ENCODE assay signal across 8 cellular contexts in the genomic region with DNA sequence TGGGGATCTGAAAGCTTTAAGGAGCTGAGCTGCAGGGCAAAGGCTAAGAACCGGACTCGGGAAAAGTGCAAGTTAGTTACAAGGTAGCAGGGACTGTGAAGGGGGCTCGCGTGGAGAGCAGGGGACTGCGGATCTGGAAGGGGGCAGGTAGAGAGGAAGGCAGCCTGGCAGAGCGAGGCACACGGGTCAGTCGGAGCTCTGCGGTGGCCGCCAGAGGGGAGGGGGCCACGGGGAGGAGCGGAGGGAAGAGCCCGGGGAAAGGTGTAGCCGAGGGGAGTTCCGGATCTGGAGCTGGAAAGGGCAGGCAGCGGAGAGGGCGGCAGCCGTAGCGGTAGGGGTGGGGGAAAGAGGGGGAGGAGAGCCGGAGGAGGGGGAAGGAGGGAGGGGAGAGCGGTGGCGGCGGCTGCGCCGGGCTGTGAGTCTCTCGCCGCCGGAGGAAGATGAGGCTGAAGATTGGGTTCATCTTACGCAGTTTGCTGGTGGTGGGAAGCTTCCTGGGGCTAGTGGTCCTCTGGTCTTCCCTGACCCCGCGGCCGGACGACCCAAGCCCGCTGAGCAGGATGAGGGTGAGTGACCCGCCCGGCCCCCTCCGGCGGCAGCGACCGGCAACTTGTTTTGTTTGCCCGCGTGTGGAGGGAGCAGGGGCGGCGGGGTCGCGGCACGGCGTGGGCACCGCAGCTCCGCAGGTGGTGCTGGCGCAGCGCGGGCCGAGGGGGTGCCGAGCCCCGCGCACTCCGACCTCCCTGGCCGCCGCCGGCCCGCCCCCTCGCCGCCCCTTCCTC. TPM values are rescaled to one million over a fixed set of nuclear protein-coding genes. Genes with fewer than 3 reads are reported as not detected.
A peak's percentile ranks its signal among the peaks of the same experiment; 100 is the strongest.
DNase-seq lines count a peak whose midpoint lies in the region; ATAC-seq and TF ChIP-seq lines count a peak whose summit lies in the region.

A gene with protein sequence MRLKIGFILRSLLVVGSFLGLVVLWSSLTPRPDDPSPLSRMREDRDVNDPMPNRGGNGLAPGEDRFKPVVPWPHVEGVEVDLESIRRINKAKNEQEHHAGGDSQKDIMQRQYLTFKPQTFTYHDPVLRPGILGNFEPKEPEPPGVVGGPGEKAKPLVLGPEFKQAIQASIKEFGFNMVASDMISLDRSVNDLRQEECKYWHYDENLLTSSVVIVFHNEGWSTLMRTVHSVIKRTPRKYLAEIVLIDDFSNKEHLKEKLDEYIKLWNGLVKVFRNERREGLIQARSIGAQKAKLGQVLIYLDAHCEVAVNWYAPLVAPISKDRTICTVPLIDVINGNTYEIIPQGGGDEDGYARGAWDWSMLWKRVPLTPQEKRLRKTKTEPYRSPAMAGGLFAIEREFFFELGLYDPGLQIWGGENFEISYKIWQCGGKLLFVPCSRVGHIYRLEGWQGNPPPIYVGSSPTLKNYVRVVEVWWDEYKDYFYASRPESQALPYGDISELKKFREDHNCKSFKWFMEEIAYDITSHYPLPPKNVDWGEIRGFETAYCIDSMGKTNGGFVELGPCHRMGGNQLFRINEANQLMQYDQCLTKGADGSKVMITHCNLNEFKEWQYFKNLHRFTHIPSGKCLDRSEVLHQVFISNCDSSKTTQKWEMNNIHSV (plus strand): TSS at position 416 of the 782 bp plus-strand sequence. CDS start 25 bp downstream, at position 441.

- H3K27ac Mint-ChIP-seq in activated CD4-positive, alpha-beta memory T cell treated with anti-CD3 and anti-CD28 coated beads for 36 hours: peak within 1 kb of the TSS; percentile 84

- peak within 1 kb of the TSS; percentile 91 for H3K4me3 Mint-ChIP-seq in activated CD4-positive, alpha-beta memory T cell treated with anti-CD3 and anti-CD28 coated beads for 36 hours

- H3K9ac ChIP-seq in BLaER1 treated with 17β-estradiol and CSF1 and Interleukin-3, amounts not matched to agents 10 nM and 100 nM: peak within 1 kb of the TSS; percentile 88 to 100 (median 98)

- peak within 1 kb of the TSS; percentile 86 to 93 (median 90) for H3K4me2 ChIP-seq in BLaER1 treated with 17β-estradiol and CSF1 and Interleukin-3, amounts not matched to agents 10 nM and 100 nM

- CTCF ChIA-PET in activated CD4-positive, alpha-beta memory T cell treated with anti-CD3 and anti-CD28 coated beads for 36 hours (lab: Charles Lee): interaction anchor here (0.6 to 5.0 kb wide), 6 partner anchors 85 to 293 kb away, joined by 3 to 19 read pairs (median 3); no protein-coding TSS in a partner anchor

- TF ChIP-seq CTCF in lung (IDR thresholded peaks at IDR 0.05; ENCODE audit: control extremely low read depth, extremely low read depth): no peak

- WGBS in ectodermal cell, 2 experiments: 1% methylated on average over 64 of the region's 64 CpGs
- 0 to 1% methylated on average over 44 to 64 of the region's 64 CpGs for WGBS in lung, 2 donors

- peak within 1 kb of the TSS; percentile 83 to 100 (median 99) for H3K27ac ChIP-seq in BLaER1 treated with 17β-estradiol and CSF1 and Interleukin-3, amounts not matched to agents 10 nM and 100 nM
- peak within 1 kb of the TSS; percentile 88 for H3K27ac ChIP-seq in ectodermal cell (ENCODE audit: insufficient read depth, low read depth, low read length, poor library complexity, severe bottlenecking)
- H3K27ac ChIP-seq in lung (ENCODE audit: low read depth in 1 of 2, low read length in 1 of 2): peak within 1 kb of the TSS; percentile 47 to 95

- H3K9me3 Mint-ChIP-seq in activated CD4-positive, alpha-beta memory T cell treated with anti-CD3 and anti-CD28 coated beads for 36 hours: no peaks in the 10 kb centered on the region

- H3K4me1 Mint-ChIP-seq in activated CD4-positive, alpha-beta memory T cell treated with anti-CD3 and anti-CD28 coated beads for 36 hours (ENCODE audit: low read depth): peaks cover 39% of the 10 kb centered on the region

- H3K27me3 Mint-ChIP-seq in activated CD4-positive, alpha-beta memory T cell treated with anti-CD3 and anti-CD28 coated beads for 36 hours: no peaks in the 10 kb centered on the region

- DNase-seq in NCI-H748 (lab: John Stamatoyannopoulos, UW; ENCODE audit: unreplicated experiment) (peak; percentile 87), lung (ENCODE audit: low spot score) (peak; percentile 79)
- DNase-seq in activated CD4-positive, alpha-beta memory T cell treated with anti-CD3 and anti-CD28 coated beads for 36 hours: peak; percentile 79
- DNase-seq in stimulated activated CD4-positive, alpha-beta T cell treated with anti-CD3 and anti-CD28 coated beads, TNF-alpha, amount 100 ng/mL, for 48 hours (ENCODE audit: low read depth in 3 of 3): peak; percentile 29 to 57 (median 44)

- peaks cover 40 to 53% (median 47%) of the 10 kb centered on the region in 10 experiments for H3K4me1 ChIP-seq in BLaER1 treated with 17β-estradiol and CSF1 and Interleukin-3, amounts not matched to agents 10 nM and 100 nM
- peaks cover 24% of the 10 kb centered on the region for H3K4me1 ChIP-seq in ectodermal cell (ENCODE audit: control insufficient read depth, insufficient read depth, low read length)
- H3K4me1 ChIP-seq in lung (ENCODE audit: control insufficient read depth in 2 of 2, insufficient read depth in 2 of 2, low read length in 2 of 2): peaks cover 2 to 3% of the 10 kb centered on the region in 2 donors

- intact Hi-C loops in activated CD4-positive, alpha-beta memory T cell treated with anti-CD3 and anti-CD28 coated beads for 36 hours (cut with micrococcal nuclease): loop anchor here (1.0 to 10.0 kb wide), 6 partner anchors 23 to 1116 kb away; a partner anchor contains a TSS

- peak within 1 kb of the TSS; percentile 78 to 97 (median 94) for H3K4me3 ChIP-seq in BLaER1 treated with 17β-estradiol and CSF1 and Interleukin-3, amounts not matched to agents 10 nM and 100 nM
- H3K4me3 ChIP-seq in ectodermal cell (ENCODE audit: insufficient read depth, low read depth, low read length) (peak within 1 kb of the TSS; percentile 53), lung (peak within 1 kb of the TSS; percentile 82)

- H3K27me3 ChIP-seq in BLaER1 treated with 17β-estradiol and CSF1 and Interleukin-3, amounts not matched to agents 10 nM and 100 nM: no peaks in the 10 kb centered on the region
- no peaks in the 10 kb centered on the region for H3K27me3 ChIP-seq in ectodermal cell (ENCODE audit: control insufficient read depth, insufficient read depth, low read length, poor library complexity, severe bottlenecking)
- no peaks in the 10 kb centered on the region for H3K27me3 ChIP-seq in lung (ENCODE audit: control insufficient read depth, insufficient read depth)

- peaks cover 9 to 29% (median 18%) of the 10 kb centered on the region in 11 experiments; a peak in 21 of 22 replicates for H3K36me3 ChIP-seq in BLaER1 treated with 17β-estradiol and CSF1 and Interleukin-3, amounts not matched to agents 10 nM and 100 nM
- H3K36me3 ChIP-seq in ectodermal cell (ENCODE audit: control insufficient read depth, insufficient read depth, low read length): no peaks in the 10 kb centered on the region
- H3K36me3 ChIP-seq in lung (ENCODE audit: control insufficient read depth in 2 of 2, insufficient read depth in 2 of 2, low read length in 2 of 2): no peaks in the 10 kb centered on the region

- no peaks in the 10 kb centered on the region; a peak in 1 of 22 replicates for H3K9me3 ChIP-seq in BLaER1 treated with 17β-estradiol and CSF1 and Interleukin-3, amounts not matched to agents 10 nM and 100 nM (replicated peaks in 1 of 11)
- H3K9me3 ChIP-seq in ectodermal cell (ENCODE audit: control insufficient read depth, low read length) (no peaks in the 10 kb centered on the region), lung (ENCODE audit: control insufficient read depth in 2 of 2, insufficient read depth in 1 of 2, low read length in 1 of 2) (no peaks in the 10 kb centered on the region)

- H3K36me3 Mint-ChIP-seq in activated CD4-positive, alpha-beta memory T cell treated with anti-CD3 and anti-CD28 coated beads for 36 hours: no peaks in the 10 kb centered on the region

- ATAC-seq in GM19324 (IDR thresholded peaks at IDR 0.05; ENCODE audit: low FRiP score, unreplicated experiment) (peak; percentile 26), HG03457 (IDR thresholded peaks at IDR 0.05; ENCODE audit: unreplicated experiment) (peak; percentile 32), lung (ENCODE audit: insufficient read depth, low FRiP score) (peak; percentile 59)

- peaks cover 5 to 36% (median 26%) of the 10 kb centered on the region in 11 experiments; a peak in 13 of 22 replicates for H4K20me1 ChIP-seq in BLaER1 treated with 17β-estradiol and CSF1 and Interleukin-3, amounts not matched to agents 10 nM and 100 nM

- POLR2A ChIA-PET in activated CD4-positive, alpha-beta memory T cell treated with anti-CD3 and anti-CD28 coated beads for 36 hours (lab: Charles Lee): interaction anchor here (0.8 to 2.4 kb wide), 2 partner anchors 165 to 201 kb away, joined by 5 to 12 read pairs; a partner anchor contains a TSS

RNA-seq across cellular contexts. Expression of the gene that starts here (rescaled TPM):
- 10 to 100 TPM; 14.4 to 16.0 TPM for total RNA-seq in activated CD4-positive, alpha-beta memory T cell treated with anti-CD3 and anti-CD28 coated beads for 36 hours
- 34.8 TPM for polyA plus RNA-seq in ectodermal cell (2013, experiment 1 of 4)
- polyA plus RNA-seq in ectodermal cell (2013, experiment 2 of 4): 39.3 TPM
- polyA plus RNA-seq in ectodermal cell (2013, experiment 3 of 4): 30.6 TPM
- 32.6 TPM for polyA plus RNA-seq in ectodermal cell (2013, experiment 4 of 4)
- total RNA-seq in lung: 10 to 100 TPM; 18.8 to 32.7 TPM
- 1 to 10 TPM; 9.3 to 9.8 TPM for polyA plus RNA-seq in lung

Comparison
In these comparisons a context has a peak if more than half of its experiments do, and no peak if none do; other contexts are left out.
1. Peak in every context shown above with its lines: DNase-seq, ATAC-seq, H3K4me3 ChIP-seq and H3K27ac ChIP-seq.